Comparison of ENCODE assay signal across 14 cellular contexts in genomic region chrX:66013195-66013816, GRCh38. TPM values are rescaled to one million over a fixed set of nuclear protein-coding genes. Genes with fewer than 3 reads are reported as not detected.
DNase-seq lines count a peak whose midpoint lies in the region; ATAC-seq and TF ChIP-seq lines count a peak whose summit lies in the region.
"Had no signal": no experiment of that assay in that cellular context is flagged by ENCODE, and none has a peak within 500 bp of the region (broad histone marks: within the 10 kb centered on the region; RNA-seq: fewer than 3 reads in every experiment).

No MANE protein-coding gene starts in this region.

- no peak for TF ChIP-seq CTCF in progenitor cell of endocrine pancreas (IDR thresholded peaks at IDR 0.05; ENCODE audit: unreplicated experiment)

- no peaks in the 10 kb centered on the region for H3K27me3 ChIP-seq in CD4-positive, alpha-beta memory T cell (ENCODE audit: insufficient read depth, low read length)

- POLR2A ChIA-PET in CD4-positive, alpha-beta memory T cell (lab: Charles Lee; ENCODE audit: partially characterized antibody), result interaction anchor here (1.9 kb wide), 1 partner anchor 33 kb away, joined by 5 read pairs; no protein-coding TSS in a partner anchor

- H3K4me1 Mint-ChIP-seq in T-helper 2 cell treated with Interferon-gamma antibody and Interleukin-4, amounts not matched to agents 5 μg/mL and 100 μg/mL, for 36 hours (ENCODE audit: low read depth), result peaks cover 48% of the 10 kb centered on the region
- H3K4me1 Mint-ChIP-seq in CD4-positive, alpha-beta memory T cell, result peaks cover 39 to 83% (median 57%) of the 10 kb centered on the region in 4 donors
- peaks cover 4% of the 10 kb centered on the region for H3K4me1 Mint-ChIP-seq in progenitor cell of endocrine pancreas (ENCODE audit: low read depth)
- H3K4me1 Mint-ChIP-seq: neural crest cell had no signal

- H3K36me3 Mint-ChIP-seq in T-helper 2 cell treated with Interferon-gamma antibody and Interleukin-4, amounts not matched to agents 5 μg/mL and 100 μg/mL, for 36 hours (ENCODE audit: low read depth), result peaks cover 4% of the 10 kb centered on the region
- H3K36me3 Mint-ChIP-seq in CD4-positive, alpha-beta memory T cell, result no peaks in the 10 kb centered on the region
- H3K36me3 Mint-ChIP-seq in progenitor cell of endocrine pancreas (ENCODE audit: insufficient read depth), result no peaks in the 10 kb centered on the region

- peak overlapping the region; percentile 26 for H3K27ac Mint-ChIP-seq in T-helper 2 cell treated with Interferon-gamma antibody and Interleukin-4, amounts not matched to agents 5 μg/mL and 100 μg/mL, for 36 hours
- H3K27ac Mint-ChIP-seq in CD4-positive, alpha-beta memory T cell, result peak overlapping the region in 1 of 7 donors; percentile 46
- no peak overlapping the region for H3K27ac Mint-ChIP-seq in progenitor cell of endocrine pancreas

- ATAC-seq in HG03342 (IDR thresholded peaks at IDR 0.05; ENCODE audit: unreplicated experiment), result peak; percentile 25

- H3K9me3 Mint-ChIP-seq in T-helper 2 cell treated with Interferon-gamma antibody and Interleukin-4, amounts not matched to agents 5 μg/mL and 100 μg/mL, for 36 hours, result no peaks in the 10 kb centered on the region
- H3K9me3 Mint-ChIP-seq in CD4-positive, alpha-beta memory T cell, result no peaks in the 10 kb centered on the region
- H3K9me3 Mint-ChIP-seq in progenitor cell of endocrine pancreas (ENCODE audit: low read depth), result peaks cover 12% of the 10 kb centered on the region

- CTCF ChIA-PET in CD4-positive, alpha-beta memory T cell (lab: Charles Lee; ENCODE audit: partially characterized antibody), result interaction anchor here (1.0 kb wide), 1 partner anchor 9 kb away, joined by 3 read pairs; no protein-coding TSS in a partner anchor

- DNase-seq in T-helper 2 cell treated with Interferon-gamma antibody and Interleukin-4, amounts not matched to agents 5 μg/mL and 100 μg/mL, for 36 hours (ENCODE audit: low spot score), result no peak
- DNase-seq in T-helper 2 cell, result no peak
- DNase-seq in UCSD-AML1 (lab: John Stamatoyannopoulos, UW; ENCODE audit: unreplicated experiment), result peak; percentile 13
- peak; percentile 63 for DNase-seq in pons (ENCODE audit: low spot score)
- DNase-seq in NCI-H146 (lab: John Stamatoyannopoulos, UW), result no peak
- no peak for DNase-seq in CD4-positive, alpha-beta memory T cell
- DNase-seq in progenitor cell of endocrine pancreas (ENCODE audit: low spot score, unreplicated experiment), result no peak
- DNase-seq: 8988T; activated gamma-delta T cell treated with Interleukin-2 at 50 U/mL for 16 hours; effector CD4-positive, alpha-beta T cell; NCI-H1694 had no signal

- intact Hi-C loops in CD4-positive, alpha-beta memory T cell (cut with micrococcal nuclease), result no loop called here

- peaks cover 69% of the 10 kb centered on the region for H3K4me1 ChIP-seq in CD4-positive, alpha-beta memory T cell (ENCODE audit: insufficient read depth, low read length)

- no peaks in the 10 kb centered on the region for H3K36me3 ChIP-seq in CD4-positive, alpha-beta memory T cell (ENCODE audit: insufficient read depth, low read length)

- H3K27ac ChIP-seq in CD4-positive, alpha-beta memory T cell (ENCODE audit: low read depth, low read length), result no peak overlapping the region

- H3K9me3 ChIP-seq in CD4-positive, alpha-beta memory T cell (ENCODE audit: control insufficient read depth in 1 of 2, low read length in 2 of 2), result no peaks in the 10 kb centered on the region

- H3K27me3 Mint-ChIP-seq in T-helper 2 cell treated with Interferon-gamma antibody and Interleukin-4, amounts not matched to agents 5 μg/mL and 100 μg/mL, for 36 hours (ENCODE audit: low read depth), result no peaks in the 10 kb centered on the region
- H3K27me3 Mint-ChIP-seq in CD4-positive, alpha-beta memory T cell, result no peaks in the 10 kb centered on the region
- H3K27me3 Mint-ChIP-seq in progenitor cell of endocrine pancreas, result no peaks in the 10 kb centered on the region

- no peak overlapping the region for H3K4me3 ChIP-seq in CD4-positive, alpha-beta memory T cell (ENCODE audit: low read length in 2 of 2)

- peak overlapping the region; percentile 36 for H3K4me3 Mint-ChIP-seq in T-helper 2 cell treated with Interferon-gamma antibody and Interleukin-4, amounts not matched to agents 5 μg/mL and 100 μg/mL, for 36 hours
- H3K4me3 Mint-ChIP-seq in CD4-positive, alpha-beta memory T cell, result peak overlapping the region in 1 of 8 donors; percentile 24
- H3K4me3 Mint-ChIP-seq in progenitor cell of endocrine pancreas (ENCODE audit: low read depth), result no peak overlapping the region
- H3K4me3 Mint-ChIP-seq: neural crest cell had no signal

RNA-seq across cellular contexts. Expression of gene VSIG4, which starts 26.6 kb away (rescaled TPM):
- 1 to 10 TPM in 1 of 2 experiments, under 1 TPM in 1; 0.61 to 1.0 TPM for total RNA-seq in CD4-positive, alpha-beta memory T cell
- not detected for polyA plus RNA-seq in CD4-positive, alpha-beta memory T cell
- total RNA-seq in progenitor cell of endocrine pancreas, result not detected in 2 replicates
- total RNA-seq: G401, neural crest cell had no signal

Comparison
In these comparisons a context has a peak if more than half of its experiments do, and no peak if none do; other contexts are left out.
1. DNase-seq: peak in UCSD-AML1 (single experiment) and pons (single experiment); none in T-helper 2 cell treated with Interferon-gamma antibody and Interleukin-4, amounts not matched to agents 5 μg/mL and 100 μg/mL, for 36 hours (single experiment), T-helper 2 cell (0 of 5), NCI-H146 (single experiment), CD4-positive, alpha-beta memory T cell (0 of 5) and progenitor cell of endocrine pancreas (single experiment).